ENCODE assay signal across 8 cellular contexts in the genomic region with DNA sequence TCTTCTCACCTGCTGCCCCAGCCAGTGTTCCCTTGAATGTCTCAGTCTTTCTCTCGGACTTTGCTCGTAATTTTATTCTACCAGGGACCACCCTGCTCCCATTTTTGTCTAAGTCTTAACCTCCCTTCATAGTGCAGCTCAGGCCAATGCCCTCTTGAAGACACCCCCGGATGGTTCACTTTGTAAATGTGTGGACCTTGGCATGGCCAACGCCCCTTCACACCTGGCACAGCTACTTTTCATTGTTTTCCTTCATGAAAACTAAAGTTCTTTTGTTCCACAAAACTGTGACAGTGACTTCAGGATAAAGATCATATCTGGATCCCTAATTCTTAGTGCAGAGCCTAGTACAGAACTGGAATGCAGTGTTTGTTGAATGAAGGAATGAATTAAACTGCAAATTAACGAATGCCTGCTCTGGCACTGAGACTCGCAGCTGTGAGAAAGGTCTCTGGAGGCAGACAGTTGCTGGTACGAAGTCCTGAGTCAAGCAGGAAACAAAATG. TPM values are rescaled to one million over a fixed set of nuclear protein-coding genes. Genes with fewer than 3 reads are reported as not detected.
A peak's percentile ranks its signal among the peaks of the same experiment; 100 is the strongest.
DNase-seq lines count a peak whose midpoint lies in the region; ATAC-seq and TF ChIP-seq lines count a peak whose summit lies in the region.

No MANE protein-coding gene starts in this region.

- no peak overlapping the region for H3K4me3 Mint-ChIP-seq in activated T-cell treated with anti-CD3 and anti-CD28 coated beads, Interleukin-2, amount 50 U/mL, for 24 hours

- H3K9me3 ChIP-seq in DOHH2 (ENCODE audit: control insufficient read depth, insufficient read depth, low read length) (no peaks in the 10 kb centered on the region), SK-N-MC (ENCODE audit: low read depth, low read length) (no peaks in the 10 kb centered on the region), uterus (no peaks in the 10 kb centered on the region)

- intact Hi-C loops in uterus (cut with DNase I; ENCODE audit: low total_unique reads) = no loop called here

- H3K9me3 Mint-ChIP-seq in activated T-cell treated with anti-CD3 and anti-CD28 coated beads, Interleukin-2, amount 50 U/mL, for 24 hours = no peaks in the 10 kb centered on the region

- no peaks in the 10 kb centered on the region for H3K27me3 Mint-ChIP-seq in activated T-cell treated with anti-CD3 and anti-CD28 coated beads, Interleukin-2, amount 50 U/mL, for 24 hours

- no peak overlapping the region for H3K27ac Mint-ChIP-seq in activated T-cell treated with anti-CD3 and anti-CD28 coated beads, Interleukin-2, amount 50 U/mL, for 24 hours

- H3K27me3 ChIP-seq in DOHH2 (ENCODE audit: control insufficient read depth, low read length) (peaks cover 11% of the 10 kb centered on the region), uterus (no peaks in the 10 kb centered on the region)

- H3K27ac ChIP-seq in DOHH2 (ENCODE audit: low read depth, low read length) = peak overlapping the region; percentile 76
- H3K27ac ChIP-seq in SK-N-MC = peak overlapping the region; percentile 99; the same call in 1 of the 2 replicates
- peak overlapping the region; percentile 100 for H3K27ac ChIP-seq in uterus

- H3K36me3 Mint-ChIP-seq in activated T-cell treated with anti-CD3 and anti-CD28 coated beads, Interleukin-2, amount 50 U/mL, for 24 hours (ENCODE audit: low read depth) = peaks cover 4% of the 10 kb centered on the region

- no peaks in the 10 kb centered on the region for H3K79me2 ChIP-seq in DOHH2 (ENCODE audit: control insufficient read depth, low read length)

- H3K4me1 ChIP-seq in DOHH2 (ENCODE audit: control insufficient read depth, low read length) (peaks cover 44% of the 10 kb centered on the region), uterus (no peaks in the 10 kb centered on the region)

- DNase-seq in SK-N-MC (ENCODE audit: low read depth, low spot score) = no peak
- peak; percentile 72 for DNase-seq in iPS-NIHi7 (ENCODE audit: extremely low spot score)
- DNase-seq in uterus = no peak
- DNase-seq in cerebellum (ENCODE audit: low spot score) = no peak
- DNase-seq in activated T-cell treated with anti-CD3 and anti-CD28 coated beads, Interleukin-2, amount 50 U/mL, for 24 hours = no peak

- H3K9me2 ChIP-seq in DOHH2 (replicated peaks; ENCODE audit: control insufficient read depth, low read length) = no peaks in the 10 kb centered on the region

- peak overlapping the region; percentile 95 for H3K4me2 ChIP-seq in DOHH2 (ENCODE audit: low read length)

- ATAC-seq in GM21723 (IDR thresholded peaks at IDR 0.05; ENCODE audit: unreplicated experiment) = peak; percentile 32
- ATAC-seq in GM19035 (IDR thresholded peaks at IDR 0.05; ENCODE audit: unreplicated experiment) = no peak

- TF ChIP-seq POLR2A in uterus (IDR thresholded peaks at IDR 0.05) = no peak

- H3K4me3 ChIP-seq in DOHH2 (ENCODE audit: low read length) (peak overlapping the region; percentile 96), SK-N-MC (peak overlapping the region; percentile 100), uterus (peak overlapping the region; percentile 79 to 98)

- peaks cover 15% of the 10 kb centered on the region for H3K4me1 Mint-ChIP-seq in activated T-cell treated with anti-CD3 and anti-CD28 coated beads, Interleukin-2, amount 50 U/mL, for 24 hours (ENCODE audit: low read depth)

- H4K20me1 ChIP-seq in DOHH2 (ENCODE audit: control insufficient read depth, insufficient read depth, low read depth, low read length) = no peaks in the 10 kb centered on the region

- peaks cover 31% of the 10 kb centered on the region for H3F3A ChIP-seq in DOHH2 (ENCODE audit: control insufficient read depth, insufficient read depth)

- H3K36me3 ChIP-seq in DOHH2 (ENCODE audit: control insufficient read depth, low read length) = no peaks in the 10 kb centered on the region
- H3K36me3 ChIP-seq in SK-N-MC (ENCODE audit: insufficient read depth, low read length) = no peaks in the 10 kb centered on the region
- no peaks in the 10 kb centered on the region for H3K36me3 ChIP-seq in uterus

- TF ChIP-seq CTCF in DOHH2 (IDR thresholded peaks at IDR 0.05; ENCODE audit: low read depth, low read length, poor library complexity, severe bottlenecking) = no peak
- no peak for TF ChIP-seq CTCF in uterus (IDR thresholded peaks at IDR 0.05)

- H3K9ac ChIP-seq in SK-N-MC (ENCODE audit: insufficient read length) = peak overlapping the region; percentile 77

RNA-seq across cellular contexts. Expression of a gene that starts 3.5 kb away (rescaled TPM):
- total RNA-seq in uterus (100 to 1,000 TPM in 1 of 4 donors, 10 to 100 TPM in 3; 26.3 to 159 (median 76.3) TPM), cerebellum (2.6 TPM)

RNA-seq across cellular contexts. Expression of a gene that starts 7.7 kb away (rescaled TPM):
- total RNA-seq in uterus (10 to 100 TPM in 3 of 4 donors, 1 to 10 TPM in 1; 4.2 to 20.8 (median 12.2) TPM), cerebellum (1.5 TPM)

RNA-seq across cellular contexts. Expression of a gene that starts 39.4 kb away (rescaled TPM):
- not detected for total RNA-seq in uterus
- total RNA-seq in cerebellum = not detected
